ENCODE assay signal across 32 cellular contexts in genomic region chr14:103621860-103622259, GRCh38.
"Had no signal": no experiment of that assay in that cellular context is flagged by ENCODE, and none has a peak within 500 bp of the region (broad histone marks: within the 10 kb centered on the region; RNA-seq: fewer than 3 reads in every experiment).

No MANE protein-coding gene starts in this region.

- H3K4me2 ChIP-seq: KMS-11, SK-N-SH had no signal

- H3K9me3 ChIP-seq: ascending aorta, Peyer's patch, SJSA1, SK-N-SH had no signal

- H3K27ac Mint-ChIP-seq: activated CD4-positive, alpha-beta T cell treated with anti-CD3 and anti-CD28 coated beads, Interleukin-2, amount 10 ng/mL, durations not matched to agents 24 days and 14 days; activated CD8-positive, alpha-beta T cell treated with anti-CD3 and anti-CD28 coated beads for 36 hours; activated naive CD4-positive, alpha-beta T cell treated with anti-CD3 and anti-CD28 coated beads, Interleukin-2, amount 50 U/mL, for 24 hours; activated naive CD8-positive, alpha-beta T cell treated with anti-CD3 and anti-CD28 coated beads, Interleukin-2, amount 10 ng/mL, durations not matched to agents 7 days and 5 days; activated T-cell treated with anti-CD3 and anti-CD28 coated beads, Interleukin-2, amount 50 U/mL, for 72 hours; activated T-helper 17 cell treated with anti-CD3 and anti-CD28 coated beads, Interleukin-2, amount 50 U/mL, for 72 hours; T-helper 1 cell treated with Interleukin-12 subunit alpha and Interleukin-12 subunit beta and Interleukin-4 antibody, amounts not matched to agents 30 μg/mL and 1 μg/mL, for 36 hours; T-helper 2 cell treated with Interferon-gamma antibody and Interleukin-4, amounts not matched to agents 5 μg/mL and 100 μg/mL, for 36 hours had no signal

- H3K36me3 ChIP-seq: ascending aorta, cardiac muscle cell, Peyer's patch, SJSA1 had no signal

- H3K27me3 ChIP-seq: ascending aorta, cardiac muscle cell, Peyer's patch, SJSA1 had no signal

- DNase-seq: activated CD4-positive, alpha-beta T cell treated with anti-CD3 and anti-CD28 coated beads, Interleukin-2, amount 10 ng/mL, durations not matched to agents 24 days and 14 days; activated CD4-positive, alpha-beta T cell treated with anti-CD3 and anti-CD28 coated beads, Interleukin-2, amount 50 U/mL, for 4 hours; activated CD8-positive, alpha-beta T cell treated with anti-CD3 and anti-CD28 coated beads for 36 hours; activated gamma-delta T cell; activated naive CD4-positive, alpha-beta T cell treated with Interleukin-2 at 50 U/mL for 16 hours; activated naive CD8-positive, alpha-beta T cell treated with anti-CD3 and anti-CD28 coated beads, Interleukin-2, amount 10 ng/mL, durations not matched to agents 7 days and 5 days; activated T-cell treated with anti-CD3 and anti-CD28 coated beads, Interleukin-2, amount 50 U/mL, for 1 hour; activated T-cell treated with anti-CD3 and anti-CD28 coated beads, Interleukin-2, amount 50 U/mL, for 72 hours; amygdala; NCI-H1105; NCI-H1417 treated with DMSO at 0.1 percent for 48 hours; NCI-H187 treated with DMSO at 0.1 percent for 48 hours; NCI-H2081; NCI-H226; NCI-H446 treated with DMSO at 0.1 percent for 48 hours; NCI-H524; NCI-H69; NCI-H82; PC-3; Peyer's patch; RPMI8226; SHP77 treated with DMSO at 0.1 percent for 48 hours; SK-N-SH had no signal

- H3K27ac ChIP-seq: ascending aorta, cardiac muscle cell, KMS-11, Peyer's patch, SJSA1 had no signal

- H3K4me3 Mint-ChIP-seq: activated CD4-positive, alpha-beta T cell treated with anti-CD3 and anti-CD28 coated beads, Interleukin-2, amount 10 ng/mL, durations not matched to agents 24 days and 14 days; activated CD8-positive, alpha-beta T cell treated with anti-CD3 and anti-CD28 coated beads for 36 hours; activated naive CD4-positive, alpha-beta T cell treated with anti-CD3 and anti-CD28 coated beads, Interleukin-2, amount 50 U/mL, for 24 hours; activated naive CD8-positive, alpha-beta T cell treated with anti-CD3 and anti-CD28 coated beads, Interleukin-2, amount 10 ng/mL, durations not matched to agents 7 days and 5 days; activated T-cell treated with anti-CD3 and anti-CD28 coated beads, Interleukin-2, amount 50 U/mL, for 72 hours; activated T-helper 17 cell treated with anti-CD3 and anti-CD28 coated beads, Interleukin-2, amount 50 U/mL, for 72 hours; central memory CD8-positive, alpha-beta T cell; T-helper 1 cell treated with Interleukin-12 subunit alpha and Interleukin-12 subunit beta and Interleukin-4 antibody, amounts not matched to agents 30 μg/mL and 1 μg/mL, for 36 hours; T-helper 2 cell treated with Interferon-gamma antibody and Interleukin-4, amounts not matched to agents 5 μg/mL and 100 μg/mL, for 36 hours had no signal

- ATAC-seq: activated CD8-positive, alpha-beta T cell treated with anti-CD3 and anti-CD28 coated beads for 36 hours; activated T-cell treated with anti-CD3 and anti-CD28 coated beads, Interleukin-2, amount 50 U/mL, for 72 hours; activated T-helper 17 cell treated with anti-CD3 and anti-CD28 coated beads, Interleukin-2, amount 50 U/mL, for 72 hours; PC-3 had no signal

- H3K9me2 ChIP-seq: SK-N-SH had no signal

- H3K9me3 Mint-ChIP-seq: activated CD4-positive, alpha-beta T cell treated with anti-CD3 and anti-CD28 coated beads, Interleukin-2, amount 10 ng/mL, durations not matched to agents 24 days and 14 days; activated CD8-positive, alpha-beta T cell treated with anti-CD3 and anti-CD28 coated beads for 36 hours; activated naive CD4-positive, alpha-beta T cell treated with anti-CD3 and anti-CD28 coated beads, Interleukin-2, amount 50 U/mL, for 24 hours; activated naive CD8-positive, alpha-beta T cell treated with anti-CD3 and anti-CD28 coated beads, Interleukin-2, amount 10 ng/mL, durations not matched to agents 7 days and 5 days; activated T-cell treated with anti-CD3 and anti-CD28 coated beads, Interleukin-2, amount 50 U/mL, for 72 hours; activated T-helper 17 cell treated with anti-CD3 and anti-CD28 coated beads, Interleukin-2, amount 50 U/mL, for 72 hours; central memory CD8-positive, alpha-beta T cell; T-helper 1 cell treated with Interleukin-12 subunit alpha and Interleukin-12 subunit beta and Interleukin-4 antibody, amounts not matched to agents 30 μg/mL and 1 μg/mL, for 36 hours; T-helper 2 cell treated with Interferon-gamma antibody and Interleukin-4, amounts not matched to agents 5 μg/mL and 100 μg/mL, for 36 hours had no signal

- H3K36me3 Mint-ChIP-seq: activated naive CD4-positive, alpha-beta T cell treated with anti-CD3 and anti-CD28 coated beads, Interleukin-2, amount 50 U/mL, for 24 hours; activated naive CD8-positive, alpha-beta T cell treated with anti-CD3 and anti-CD28 coated beads, Interleukin-2, amount 10 ng/mL, durations not matched to agents 7 days and 5 days had no signal

- H3K4me3 ChIP-seq: ascending aorta, cardiac muscle cell, Peyer's patch, SJSA1 had no signal

- H3K9ac ChIP-seq: KMS-11, SK-N-SH had no signal

- H3K27me3 Mint-ChIP-seq: activated T-helper 17 cell treated with anti-CD3 and anti-CD28 coated beads, Interleukin-2, amount 50 U/mL, for 72 hours; central memory CD8-positive, alpha-beta T cell had no signal
